ENCODE assay signal across 8 cellular contexts in the genomic region with DNA sequence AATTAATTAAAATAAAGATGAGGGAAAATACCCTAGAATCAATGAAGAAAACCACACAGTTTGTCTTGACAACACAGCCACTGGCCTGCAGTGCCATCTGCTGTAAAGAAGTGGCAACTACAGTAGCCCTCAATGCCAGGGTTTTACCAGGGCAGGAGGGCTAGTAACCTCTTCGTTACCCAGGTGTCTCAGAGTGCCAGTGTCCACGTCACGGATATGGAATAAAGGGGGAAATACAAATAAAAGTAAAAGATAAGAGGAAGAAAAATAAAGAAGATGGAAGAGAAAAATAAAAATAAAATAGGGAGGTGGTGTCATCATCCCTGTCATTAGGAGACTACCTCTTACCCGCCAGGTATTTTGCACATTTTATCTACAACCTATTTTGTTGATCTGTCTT. TPM values are rescaled to one million over a fixed set of nuclear protein-coding genes. Genes with fewer than 3 reads are reported as not detected.
A peak's percentile ranks its signal among the peaks of the same experiment; 100 is the strongest.
DNase-seq lines count a peak whose midpoint lies in the region; ATAC-seq, FAIRE-seq and TF ChIP-seq lines count a peak whose summit lies in the region.

No MANE protein-coding gene starts in this region.

- 35% methylated on average over 4 of the region's 4 CpGs for WGBS in SK-N-SH (ENCODE audit: low lambda C conversion rate)
- WGBS in heart right ventricle, 2 donors, result 14 to 19% methylated on average over 4 of the region's 4 CpGs

- H3K36me3 ChIP-seq in SK-N-SH (replicated peaks in 1 of 2; ENCODE audit: control insufficient read depth in 1 of 2, insufficient read depth in 2 of 2, low read length in 1 of 2) (no peaks in the 10 kb centered on the region), adipocyte (ENCODE audit: control insufficient read depth, insufficient read depth, low read length, severe bottlenecking) (no peaks in the 10 kb centered on the region), heart right ventricle (no peaks in the 10 kb centered on the region)

- intact Hi-C loops in heart right ventricle (cut with DNase I), result loop anchor here in 9 of 10 donors (1.0 to 10.0 kb wide), 11 partner anchors 281 to 325 kb away; no protein-coding TSS in a partner anchor

- H3K9me2 ChIP-seq in SK-N-SH, result no peaks in the 10 kb centered on the region

- H3K9ac ChIP-seq in SK-N-SH (no peak overlapping the region), adipocyte (ENCODE audit: low read length) (peak overlapping the region; percentile 11)

- H3K4me1 ChIP-seq in SK-N-SH (ENCODE audit: control insufficient read depth in 1 of 2, insufficient read depth in 2 of 2, low read depth in 1 of 2, low read length in 1 of 2) (peaks cover 6 to 29% of the 10 kb centered on the region in 2 experiments; a peak in 3 of 4 replicates), adipocyte (ENCODE audit: control insufficient read depth, insufficient read depth, low read length) (peaks cover 31% of the 10 kb centered on the region), heart right ventricle (peaks cover 3 to 49% (median 35%) of the 10 kb centered on the region in 9 donors)

- peak; percentile 73 for DNase-seq in Ammon's horn (ENCODE audit: low spot score)
- DNase-seq in HTR-8/SVneo (ENCODE audit: insufficient read length, low spot score), result peak; percentile 36
- DNase-seq in SK-N-SH, result peak; percentile 63
- DNase-seq in adipocyte (ENCODE audit: low read depth), result peak; percentile 80
- DNase-seq in heart right ventricle, result peak; percentile 27 to 42
- DNase-seq in retinal pigment epithelial cell (ENCODE audit: low read depth), result no peak

- peaks cover 2% of the 10 kb centered on the region for H3F3A ChIP-seq in SK-N-SH (replicated peaks; ENCODE audit: insufficient read depth)

- no peaks in the 10 kb centered on the region for H3K27me3 ChIP-seq in SK-N-SH (ENCODE audit: insufficient read depth)
- H3K27me3 ChIP-seq in adipocyte (replicated peaks; ENCODE audit: control insufficient read depth, insufficient read depth, low read length), result no peaks in the 10 kb centered on the region
- no peaks in the 10 kb centered on the region for H3K27me3 ChIP-seq in heart right ventricle

- POLR2A ChIA-PET in SK-N-SH (lab: Yijun Ruan, JAX), result no interaction called here

- peak; percentile 79 for ATAC-seq in GM18867 (IDR thresholded peaks at IDR 0.05; ENCODE audit: unreplicated experiment)
- peak in 3 of 8 donors; percentile 30 to 46 (median 33) for ATAC-seq in heart right ventricle
- ATAC-seq in HG03469 (IDR thresholded peaks at IDR 0.05; ENCODE audit: unreplicated experiment), result no peak

- H2AFZ ChIP-seq in SK-N-SH (ENCODE audit: low read depth), result no peak overlapping the region

- H3K79me2 ChIP-seq in SK-N-SH (ENCODE audit: insufficient read depth), result no peaks in the 10 kb centered on the region

- TF ChIP-seq CTCF in SK-N-SH (IDR thresholded peaks at IDR 0.05) (peak; percentile 97), heart right ventricle (IDR thresholded peaks at IDR 0.05) (peak; percentile 81 to 99 (median 98)), retinal pigment epithelial cell (conservative IDR thresholded peaks at IDR 0.05; ENCODE audit: low read depth, low read length) (peak; percentile 98)

- CTCF ChIA-PET in SK-N-SH (lab: Yijun Ruan, JAX), result interaction anchor here (0.6 to 6.9 kb wide), 68 partner anchors 9 to 808 kb away, joined by 3 to 82 read pairs (median 4); a partner anchor contains a TSS

- H3K4me3 ChIP-seq in SK-N-SH (ENCODE audit: low read depth in 2 of 2, low read length in 1 of 2), result no peak overlapping the region
- peak overlapping the region; percentile 67 for H3K4me3 ChIP-seq in adipocyte (ENCODE audit: low read length)
- H3K4me3 ChIP-seq in heart right ventricle, result peak overlapping the region in 3 of 10 donors; percentile 2 to 17 (median 3)
- peak overlapping the region; percentile 44 for H3K4me3 ChIP-seq in retinal pigment epithelial cell (ENCODE audit: low read length)

- H4K20me1 ChIP-seq in SK-N-SH (ENCODE audit: insufficient read depth), result no peaks in the 10 kb centered on the region

- TF ChIP-seq RAD21 in SK-N-SH (IDR thresholded peaks at IDR 0.05; ENCODE audit: low read length), result peak; percentile 97

- H3K9me3 ChIP-seq in SK-N-SH, result no peaks in the 10 kb centered on the region
- H3K9me3 ChIP-seq in adipocyte (ENCODE audit: control insufficient read depth, low read length), result no peaks in the 10 kb centered on the region
- H3K9me3 ChIP-seq in heart right ventricle, result no peaks in the 10 kb centered on the region

- TF ChIP-seq EP300 in SK-N-SH (IDR thresholded peaks at IDR 0.05; ENCODE audit: borderline replicate concordance in 1 of 2, low read depth in 1 of 2, low read length in 1 of 2), result no peak

- no peak overlapping the region for H3K4me2 ChIP-seq in SK-N-SH

- no peak overlapping the region for H3K27ac ChIP-seq in SK-N-SH (ENCODE audit: low read depth in 2 of 2, low read length in 1 of 2)
- no peak overlapping the region for H3K27ac ChIP-seq in heart right ventricle

- FAIRE-seq in HTR-8/SVneo (lab: Jason Lieb, UNC), result peak; percentile 54

TF ChIP-seq in SK-N-SH, 30 proteins besides CTCF, POLR2A, EP300 and RAD21:
- TF ChIP-seq SMC3 (IDR thresholded peaks at IDR 0.05; ENCODE audit: low read depth, low read length), result peak; percentile 94
- TF ChIP-seq FOSL2 (IDR thresholded peaks at IDR 0.05; ENCODE audit: borderline replicate concordance, low read depth), result no peak
TF ChIP-seq in SK-N-SH: peak in this region for 1.

RNA-seq across cellular contexts. Expression of a gene that starts 14.2 kb away (rescaled TPM):
- polyA plus RNA-seq in SK-N-SH (2012; rRNA removed) (2.6 and 4.4 TPM in 2 replicates), heart right ventricle (1 to 10 TPM; 1.2 to 1.6 TPM)
- 3.8 and 4.0 TPM in 2 replicates for polyA plus RNA-seq in SK-N-SH (2012; cell fraction: cytosol; rRNA removed)
- 2.8 and 4.4 TPM in 2 replicates for polyA plus RNA-seq in SK-N-SH (2012; cell fraction: nucleus; rRNA removed)
- total RNA-seq in heart right ventricle, result 1 to 10 TPM; 2.2 to 9.4 (median 6.3) TPM

Comparison
In these comparisons a context has a peak if more than half of its experiments do, and no peak if none do; other contexts are left out.
1. H3K4me3 ChIP-seq: peak in adipocyte (single experiment) and retinal pigment epithelial cell (single experiment); none in SK-N-SH (0 of 2).
2. Peak in every context shown above with its lines, with median percentiles within 50 percentile points of each other: CTCF ChIP-seq.